Comparison of ENCODE assay signal across 27 cellular contexts in the genomic region with DNA sequence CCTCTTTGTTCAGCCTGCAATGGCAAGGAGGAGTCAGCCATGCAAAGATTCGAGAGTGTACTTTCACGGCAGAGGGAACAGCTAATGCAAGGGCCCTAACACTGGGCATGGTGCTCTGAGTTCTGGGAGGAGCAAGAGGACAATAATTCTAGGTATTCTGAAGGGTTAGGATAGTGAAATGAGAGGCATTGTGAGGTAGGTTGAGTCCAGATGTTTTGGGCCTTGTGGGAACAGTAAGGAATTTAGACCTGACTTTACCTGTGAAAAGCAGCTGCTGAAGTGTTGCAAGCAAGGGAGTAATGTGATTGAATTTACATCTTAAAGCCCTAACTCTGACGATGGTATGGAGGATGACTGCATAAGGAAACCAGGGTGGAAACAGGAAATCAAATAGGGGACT.
"Had no signal": no experiment of that assay in that cellular context is flagged by ENCODE, and none has a peak within 500 bp of the region (broad histone marks: within the 10 kb centered on the region; RNA-seq: fewer than 3 reads in every experiment).

No MANE protein-coding gene starts in this region.

- H3K27me3 Mint-ChIP-seq: memory B cell; naive B cell; natural killer cell treated with Interleukin-12 subunit alpha and Interleukin-12 subunit beta and Interleukin-15 and Interleukin-18, amount 100 ng/mL, for 72 hours; stimulated activated memory B cell treated with anti-CD40 and anti-IgM and Interleukin-4, amounts not matched to agents 10 μg/mL and 1 μg/mL and 100 μg/mL, for 72 hours had no signal

- H3K4me1 ChIP-seq: psoas muscle, sigmoid colon, tibial nerve, upper lobe of left lung, uterus had no signal

- ATAC-seq: left lobe of liver; mucosa of descending colon; natural killer cell treated with Interleukin-12 subunit alpha and Interleukin-12 subunit beta and Interleukin-15 and Interleukin-18, amount 100 ng/mL, for 72 hours; psoas muscle; right cardiac atrium; stimulated activated memory B cell treated with anti-CD40 and anti-IgM and Interleukin-4, amounts not matched to agents 10 μg/mL and 1 μg/mL and 100 μg/mL, for 72 hours; stimulated activated naive CD8-positive, alpha-beta T cell treated with anti-CD3 and anti-CD28 coated beads, Interleukin-15, Interleukin-2, amounts not matched to agents 100 U/mL and 50 U/mL, for 24 hours had no signal

- H3K27ac Mint-ChIP-seq: memory B cell; mesothelial cell of epicardium; natural killer cell treated with Interleukin-12 subunit alpha and Interleukin-12 subunit beta and Interleukin-15 and Interleukin-18, amount 100 ng/mL, for 72 hours; stimulated activated memory B cell treated with anti-CD40 and anti-IgM and Interleukin-4, amounts not matched to agents 10 μg/mL and 1 μg/mL and 100 μg/mL, for 72 hours had no signal

- H3K36me3 Mint-ChIP-seq: memory B cell; mesothelial cell of epicardium; naive B cell; stimulated activated memory B cell treated with anti-CD40 and anti-IgM and Interleukin-4, amounts not matched to agents 10 μg/mL and 1 μg/mL and 100 μg/mL, for 72 hours had no signal

- H3K4me3 ChIP-seq: coronary artery, lung, mucosa of descending colon, ovary, psoas muscle, sigmoid colon, thoracic aorta, tibial nerve, upper lobe of left lung, uterus had no signal

- DNase-seq: dermis blood vessel endothelial cell; effector memory CD4-positive, alpha-beta T cell; erythroblast; hypothalamus; kidney; mucosa of descending colon; naive B cell; occipital lobe; ovary; posterior cingulate gyrus; psoas muscle; right cardiac atrium; sigmoid colon; stimulated activated CD4-positive, alpha-beta T cell treated with anti-CD3 and anti-CD28 coated beads, Interleukin-2, amount 100 ng/mL, for 24 hours; stimulated activated CD4-positive, alpha-beta T cell treated with anti-CD3 and anti-CD28 coated beads, Interleukin-4, amount 100 ng/mL, for 4 hours; stimulated activated naive CD8-positive, alpha-beta T cell treated with anti-CD3 and anti-CD28 coated beads, Interleukin-15, Interleukin-2, amounts not matched to agents 100 U/mL and 50 U/mL, for 24 hours; upper lobe of left lung; uterus had no signal

- H3K4me3 Mint-ChIP-seq: memory B cell; mesothelial cell of epicardium; naive B cell; natural killer cell treated with Interleukin-12 subunit alpha and Interleukin-12 subunit beta and Interleukin-15 and Interleukin-18, amount 100 ng/mL, for 72 hours; stimulated activated memory B cell treated with anti-CD40 and anti-IgM and Interleukin-4, amounts not matched to agents 10 μg/mL and 1 μg/mL and 100 μg/mL, for 72 hours had no signal

- H3K27me3 ChIP-seq: ovary, sigmoid colon, tibial nerve, upper lobe of left lung, uterus had no signal

- H3K27ac ChIP-seq: coronary artery, ovary, psoas muscle, sigmoid colon, thoracic aorta, tibial nerve, upper lobe of left lung, uterus had no signal

- H3K36me3 ChIP-seq: ovary, sigmoid colon, thoracic aorta, tibial nerve, upper lobe of left lung, uterus had no signal

- H3K9me3 ChIP-seq: mucosa of descending colon, ovary, psoas muscle, thoracic aorta, tibial nerve, upper lobe of left lung, uterus had no signal

- H3K4me1 Mint-ChIP-seq: memory B cell; naive B cell; stimulated activated memory B cell treated with anti-CD40 and anti-IgM and Interleukin-4, amounts not matched to agents 10 μg/mL and 1 μg/mL and 100 μg/mL, for 72 hours had no signal
